In genomic region chr9:75130621-75131020, GRCh38 we compare ENCODE assay signal across 1 cellular context.
TF ChIP-seq lines count a peak whose summit lies in the region.

No MANE protein-coding gene starts in this region.

TF ChIP-seq in IMR-90, 13 proteins besides CTCF, POLR2A, EP300 and RAD21 (continued from another document):
- TF ChIP-seq MXI1 (IDR thresholded peaks at IDR 0.05; ENCODE audit: borderline replicate concordance, low read depth, low read length), result no peak
- TF ChIP-seq BHLHE40 (IDR thresholded peaks at IDR 0.05; ENCODE audit: low read depth, low read length), result no peak
- TF ChIP-seq FOS (IDR thresholded peaks at IDR 0.05; ENCODE audit: low read depth, low read length), result no peak
- TF ChIP-seq USF2 (IDR thresholded peaks at IDR 0.05; ENCODE audit: low read depth, low read length), result no peak
- TF ChIP-seq NFE2L2 (IDR thresholded peaks at IDR 0.05; ENCODE audit: low read depth, low read length), result no peak
- TF ChIP-seq RFX5 (IDR thresholded peaks at IDR 0.05; ENCODE audit: low read depth, low read length), result no peak
- no peak for TF ChIP-seq MAZ (IDR thresholded peaks at IDR 0.05; ENCODE audit: borderline replicate concordance, low read depth, low read length)
- TF ChIP-seq MAFK (IDR thresholded peaks at IDR 0.05; ENCODE audit: low read depth, low read length), result no peak
- no peak for TF ChIP-seq CEBPB (IDR thresholded peaks at IDR 0.05; ENCODE audit: low read depth, low read length)
- TF ChIP-seq RCOR1 (IDR thresholded peaks at IDR 0.05; ENCODE audit: insufficient replicate concordance, low read length), result no peak
- TF ChIP-seq CHD1 (IDR thresholded peaks at IDR 0.05; ENCODE audit: low read depth, low read length), result no peak
